1 cellular context compared by ENCODE assay signal in genomic region chr12:113185180-113186032, GRCh38.
TF ChIP-seq lines count a peak whose summit lies in the region.

Gene DDX54 (minus strand): TSS chr12:113185478. CDS start chr12:113185451, 27 bp downstream.
Gene RITA1 (plus strand): TSS chr12:113185721. CDS start chr12:113186747, 1,026 bp downstream.

TF ChIP-seq in HepG2, 621 proteins besides CTCF, POLR2A, EP300 and RAD21 (continued from another document and continues in another):
- TF ChIP-seq ZHX2 (IDR thresholded peaks at IDR 0.05; ENCODE audit: low read depth) (peak; percentile 15; the same call in 1 of the 2 replicates), ZHX2 (CRISPR knock-in tag; IDR thresholded peaks at IDR 0.05; ENCODE audit: borderline replicate concordance) (peak; percentile 79; the same call in 1 of the 2 replicates), HNF4G (IDR thresholded peaks at IDR 0.05; ENCODE audit: borderline replicate concordance, low read depth, low read length) (no peak; the same call in 1 of the 2 replicates), HNF4G (CRISPR knock-in tag; IDR thresholded peaks at IDR 0.05; ENCODE audit: borderline replicate concordance, low read depth) (peak; percentile 61; the same call in 1 of the 2 replicates), ZNF224 (CRISPR knock-in tag; IDR thresholded peaks at IDR 0.05) (0 out of 2 replicates have a peak, but pooled peaks have one; percentile 83), ZMYM4 (CRISPR knock-in tag; IDR thresholded peaks at IDR 0.05) (peak; percentile 78), FIP1L1 (IDR thresholded peaks at IDR 0.05; ENCODE audit: borderline replicate concordance, insufficient read depth, low read depth, low read length) (no peak), FOXA3 (CRISPR knock-in tag; IDR thresholded peaks at IDR 0.05) (peak; percentile 38; the same call in 1 of the 2 replicates), NR2C2 (CRISPR knock-in tag; IDR thresholded peaks at IDR 0.05; ENCODE audit: borderline replicate concordance) (peak; percentile 75), ATAD3A (CRISPR knock-in tag; IDR thresholded peaks at IDR 0.05) (no peak), AHR (CRISPR knock-in tag; IDR thresholded peaks at IDR 0.05) (no peak), SP4 (CRISPR knock-in tag; IDR thresholded peaks at IDR 0.05) (peak; percentile 71; the same call in 1 of the 2 replicates), PAXIP1 (CRISPR knock-in tag; conservative IDR thresholded peaks at IDR 0.05) (peak; percentile 73), ZNF331 (CRISPR knock-in tag; IDR thresholded peaks at IDR 0.05) (peak; percentile 62), IKZF4 (CRISPR knock-in tag; IDR thresholded peaks at IDR 0.05; ENCODE audit: borderline replicate concordance, low read depth, not compliant biosample characterization) (no peak), HOXA3 (CRISPR knock-in tag; IDR thresholded peaks at IDR 0.05) (peak; percentile 72), NONO (IDR thresholded peaks at IDR 0.05) (no peak), NONO (CRISPR knock-in tag; conservative IDR thresholded peaks at IDR 0.05) (peak; percentile 90), ZNF674 (CRISPR knock-in tag; IDR thresholded peaks at IDR 0.05; ENCODE audit: low read depth) (no peak), ZNF280D (CRISPR knock-in tag; IDR thresholded peaks at IDR 0.05) (peak; percentile 94), ERF (CRISPR knock-in tag; IDR thresholded peaks at IDR 0.05) (peak; percentile 71; the same call in 1 of the 2 replicates), UBTF (CRISPR knock-in tag; IDR thresholded peaks at IDR 0.05) (peak; percentile 87), ESRRA (CRISPR knock-in tag; IDR thresholded peaks at IDR 0.05; ENCODE audit: low read depth) (peak; percentile 35), MXD4 (CRISPR knock-in tag; IDR thresholded peaks at IDR 0.05) (peak; percentile 78), BHLHE40 (IDR thresholded peaks at IDR 0.05; ENCODE audit: low read length) (peak; percentile 92), SALL2 (CRISPR knock-in tag; IDR thresholded peaks at IDR 0.05) (no peak), ZSCAN29 (CRISPR knock-in tag; conservative IDR thresholded peaks at IDR 0.05) (no peak), ZNF20 (CRISPR knock-in tag; IDR thresholded peaks at IDR 0.05) (0 out of 2 replicates have a peak, but pooled peaks have one; percentile 45), ZFP41 (CRISPR knock-in tag; IDR thresholded peaks at IDR 0.05; ENCODE audit: borderline replicate concordance) (no peak), ZSCAN31 (CRISPR knock-in tag; IDR thresholded peaks at IDR 0.05; ENCODE audit: low read depth) (peak; percentile 65; the same call in 1 of the 2 replicates), IKZF5 (CRISPR knock-in tag; IDR thresholded peaks at IDR 0.05) (peak; percentile 73), ZBTB8A (CRISPR knock-in tag; IDR thresholded peaks at IDR 0.05; ENCODE audit: borderline replicate concordance, low read depth) (no peak), TP53 (CRISPR knock-in tag; conservative IDR thresholded peaks at IDR 0.05) (0 out of 2 replicates have a peak, but pooled peaks have one; percentile 72), U2AF1 (optimal IDR thresholded peaks at IDR 0.05; ENCODE audit: low read depth, low read length) (no peak), YY1 (IDR thresholded peaks at IDR 0.05; ENCODE audit: insufficient read depth, insufficient replicate concordance, low read depth, low read length) (peak; percentile 93), ARNTL (CRISPR knock-in tag; IDR thresholded peaks at IDR 0.05) (no peak; the same call in none of the 2 replicates), ZBTB39 (CRISPR knock-in tag; IDR thresholded peaks at IDR 0.05) (0 out of 2 replicates have a peak, but pooled peaks have one; percentile 5), ZBTB10 (CRISPR knock-in tag; IDR thresholded peaks at IDR 0.05; ENCODE audit: borderline replicate concordance) (no peak; the same call in 1 of the 2 replicates), PAWR (CRISPR knock-in tag; IDR thresholded peaks at IDR 0.05; ENCODE audit: borderline replicate concordance) (0 out of 2 replicates have a peak, but pooled peaks have one; percentile 44), KLF11 (CRISPR knock-in tag; IDR thresholded peaks at IDR 0.05) (no peak), SALL1 (CRISPR knock-in tag; IDR thresholded peaks at IDR 0.05) (peak; percentile 67)
